Comparison of ENCODE assay signal across 1 cellular context in genomic region chrX:48956728-48957414, GRCh38.
TF ChIP-seq lines count a peak whose summit lies in the region.

No MANE protein-coding gene starts in this region.

TF ChIP-seq in endothelial cell of umbilical vein, 7 proteins besides CTCF, POLR2A, EP300 and RAD21:
- TF ChIP-seq POLR2AphosphoS5 (IDR thresholded peaks at IDR 0.05; ENCODE audit: insufficient read depth, low read depth, low read length), result no peak
- TF ChIP-seq FOS (IDR thresholded peaks at IDR 0.05; ENCODE audit: borderline replicate concordance, insufficient read depth, low read length), result no peak
- no peak for TF ChIP-seq EZH2 (IDR thresholded peaks at IDR 0.05; ENCODE audit: borderline replicate concordance, low read depth, low read length, severe bottlenecking)
- TF ChIP-seq JUN (IDR thresholded peaks at IDR 0.05; ENCODE audit: borderline replicate concordance, insufficient read depth, insufficient read length, low read depth), result no peak
- TF ChIP-seq GATA2 (IDR thresholded peaks at IDR 0.05; ENCODE audit: insufficient read depth, insufficient read length, low read depth, low read length), result no peak
